Comparison of ENCODE assay signal across 30 cellular contexts in the genomic region with DNA sequence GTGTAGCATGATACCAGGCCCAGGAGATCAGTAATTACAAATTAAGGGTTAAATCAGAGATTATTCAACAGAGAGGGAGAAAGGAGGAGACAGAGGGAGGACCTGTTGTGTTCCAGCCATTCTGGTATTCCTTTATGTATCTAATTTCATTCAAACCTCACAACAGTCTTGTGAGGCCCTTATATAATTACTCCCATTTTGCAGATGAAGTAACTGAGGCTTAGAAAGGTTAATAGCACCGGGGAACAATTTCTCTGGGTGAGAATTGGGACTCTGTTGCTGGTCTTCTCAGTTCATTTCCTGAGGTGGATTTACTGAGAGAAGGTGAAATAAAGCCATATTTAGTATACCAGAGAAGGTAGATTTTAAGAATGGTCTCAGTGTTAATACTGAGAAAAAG.
"Had no signal": no experiment of that assay in that cellular context is flagged by ENCODE, and none has a peak within 500 bp of the region (broad histone marks: within the 10 kb centered on the region; RNA-seq: fewer than 3 reads in every experiment).

No MANE protein-coding gene starts in this region.

- DNase-seq: Kasumi-1, MG63, NCI-H1048, NCI-H1092 treated with DMSO at 0.1 percent for 48 hours, NCI-H1105 treated with DMSO at 0.1 percent for 48 hours, NCI-H1417, NCI-H1436, NCI-H146, NCI-H1694, NCI-H187, NCI-H1930, NCI-H2029 treated with DMSO at 0.1 percent for 48 hours, NCI-H2081 treated with DMSO at 0.1 percent for 48 hours, NCI-H2107, NCI-H2171, NCI-H226, NCI-H446 treated with DMSO at 0.1 percent for 48 hours, NCI-H510A, NCI-H524, NCI-H526, NCI-H69, NCI-H748 treated with DMSO at 0.1 percent for 48 hours, NCI-H82, Peyer's patch, Right ventricle myocardium superior, RPMI8226, SHP77 treated with DMSO at 0.1 percent for 48 hours, SK-N-SH, SW 1271 had no signal

- H3K9ac ChIP-seq: SK-N-SH had no signal

- H3K27me3 ChIP-seq: MG63, Peyer's patch, SJSA1 had no signal

- H3K9me3 ChIP-seq: MG63, Peyer's patch, SJSA1, SK-N-SH had no signal

- H3K4me2 ChIP-seq: SK-N-SH had no signal

- H3K4me1 ChIP-seq: Peyer's patch had no signal

- H3K9me2 ChIP-seq: SK-N-SH had no signal

- H3K4me3 ChIP-seq: MG63, Peyer's patch, SJSA1 had no signal

- H3K27ac ChIP-seq: Peyer's patch, SJSA1 had no signal
